In the genomic region with DNA sequence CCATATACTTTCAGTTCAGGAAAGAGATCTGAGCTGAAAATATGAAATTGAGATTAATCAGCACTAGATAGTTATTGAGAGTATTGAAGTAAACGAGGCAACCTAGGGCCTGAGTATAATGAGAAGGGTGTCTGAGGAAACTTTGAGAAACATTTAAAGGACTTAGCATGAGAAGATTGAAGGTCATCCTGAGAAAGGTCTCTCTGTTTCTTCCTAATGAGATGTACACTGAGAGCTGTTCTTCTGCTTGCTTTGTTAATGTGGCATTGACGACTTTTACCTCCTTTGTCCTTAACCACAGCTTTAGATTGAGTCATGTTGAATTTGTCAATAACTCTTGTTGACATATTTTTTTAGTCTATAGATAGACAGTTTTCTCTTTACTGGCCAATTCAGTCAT, we compare ENCODE assay signal across 26 cellular contexts.
A peak's percentile ranks its signal among the peaks of the same experiment; 100 is the strongest.
DNase-seq lines count a peak whose midpoint lies in the region; ATAC-seq, FAIRE-seq and TF ChIP-seq lines count a peak whose summit lies in the region.
"Had no signal": no experiment of that assay in that cellular context is flagged by ENCODE, and none has a peak within 500 bp of the region (broad histone marks: within the 10 kb centered on the region; RNA-seq: fewer than 3 reads in every experiment).

No MANE protein-coding gene starts in this region.

- 0 out of 2 replicates have a peak overlapping the region, but pooled peaks have one; percentile 29 for H3K27ac ChIP-seq in Panc1 (ENCODE audit: low read length)
- H3K27ac ChIP-seq: BLaER1 had no signal

- no peaks in the 10 kb centered on the region for H3K27me3 ChIP-seq in Panc1 (ENCODE audit: control insufficient read depth, insufficient read depth, low read length)
- H3K27me3 ChIP-seq in bronchial epithelial cell (ENCODE audit: control insufficient read depth, insufficient read depth, low read length) = peaks cover 3% of the 10 kb centered on the region
- H3K27me3 ChIP-seq: BE2C, BLaER1 had no signal

- no peaks in the 10 kb centered on the region for H3K4me1 ChIP-seq in Panc1 (ENCODE audit: control insufficient read depth, insufficient read depth, low read length)
- H3K4me1 ChIP-seq: BE2C, BLaER1 had no signal

- H3K36me3 ChIP-seq in Panc1 (ENCODE audit: control insufficient read depth, insufficient read depth, low read length) (no peaks in the 10 kb centered on the region), bronchial epithelial cell (ENCODE audit: control insufficient read depth, insufficient read depth, low read length) (no peaks in the 10 kb centered on the region)
- H3K36me3 ChIP-seq: BE2C, BLaER1 had no signal

- DNase-seq in DMS53 treated with DMSO at 0.1 percent for 48 hours (lab: John Stamatoyannopoulos, UW; ENCODE audit: unreplicated experiment) (peak; percentile 1), Panc1 (ENCODE audit: low read depth, low spot score) (no peak), bronchial epithelial cell (ENCODE audit: low read depth) (peak; percentile 4), kidney glomerular epithelial cell (lab: John Stamatoyannopoulos, UW) (no peak), GM13976 (ENCODE audit: low spot score) (no peak)
- DNase-seq in activated CD4-positive, alpha-beta T cell treated with anti-CD3 and anti-CD28 coated beads for 36 hours = no peak
- DNase-seq: 8988T; ACHN; BE2C; C1 segment of cervical spinal cord; CD4-positive, alpha-beta memory T cell; CD4-positive, CD25-positive, alpha-beta regulatory T cell; CD8-positive, alpha-beta memory T cell; COR-L47; DMS 273 treated with DMSO at 0.1 percent for 48 hours; DMS153; DMS79; DND-41; EL; GDM1 had no signal

- H3K4me1 Mint-ChIP-seq in activated CD4-positive, alpha-beta T cell treated with anti-CD3 and anti-CD28 coated beads for 36 hours = no peaks in the 10 kb centered on the region
- H3K4me1 Mint-ChIP-seq: CD14-positive monocyte; CD4-positive, alpha-beta memory T cell; CD4-positive, CD25-positive, alpha-beta regulatory T cell; CD8-positive, alpha-beta memory T cell had no signal

- CTCF ChIA-PET in Panc1 (lab: Charles Lee) = no interaction called here
- CTCF ChIA-PET in activated CD4-positive, alpha-beta T cell treated with anti-CD3 and anti-CD28 coated beads for 36 hours (lab: Charles Lee) = interaction anchor here (2.0 kb wide), 1 partner anchor 22 kb away, joined by 6 read pairs; no protein-coding TSS in a partner anchor

- no peak for FAIRE-seq in bronchial epithelial cell (lab: Jason Lieb, UNC)
- FAIRE-seq: A204.1, GM12878, GM12892 had no signal

- in situ Hi-C loops in Panc1 (cut with HindIII; ENCODE audit: low pct_unique_long_range_greater_than_20kb, low sequenced_read_pairs) (no loop called here), GM13976 (cut with MboI; ENCODE audit: low sequenced_read_pairs, unreplicated experiment) (no loop called here)

- H3K27me3 Mint-ChIP-seq in activated CD4-positive, alpha-beta T cell treated with anti-CD3 and anti-CD28 coated beads for 36 hours = peaks cover 2% of the 10 kb centered on the region

- H3K36me3 Mint-ChIP-seq in activated CD4-positive, alpha-beta T cell treated with anti-CD3 and anti-CD28 coated beads for 36 hours (ENCODE audit: low read depth) = no peaks in the 10 kb centered on the region
- H3K36me3 Mint-ChIP-seq: CD14-positive monocyte; CD4-positive, alpha-beta memory T cell; CD4-positive, CD25-positive, alpha-beta regulatory T cell; CD8-positive, alpha-beta memory T cell had no signal

- no peak overlapping the region for H3K4me3 Mint-ChIP-seq in activated CD4-positive, alpha-beta T cell treated with anti-CD3 and anti-CD28 coated beads for 36 hours
- H3K4me3 Mint-ChIP-seq: CD14-positive monocyte; CD4-positive, alpha-beta memory T cell; CD8-positive, alpha-beta memory T cell had no signal

- H3K4me3 ChIP-seq in Panc1 (ENCODE audit: low read depth in 2 of 2, low read length in 2 of 2) (no peak overlapping the region), bronchial epithelial cell (ENCODE audit: low read depth, low read length) (no peak overlapping the region)
- H3K4me3 ChIP-seq: BLaER1, GM12878 had no signal

- TF ChIP-seq CTCF in Panc1 (IDR thresholded peaks at IDR 0.05) = no peak
- TF ChIP-seq CTCF in bronchial epithelial cell (IDR thresholded peaks at IDR 0.05; ENCODE audit: insufficient read depth, low read length, severe bottlenecking) = no peak
- TF ChIP-seq CTCF in GM13976 (IDR thresholded peaks at IDR 0.05; ENCODE audit: borderline replicate concordance, control extremely low read depth, extremely low read depth, insufficient read depth, missing control alignments) = no peak

- no peak overlapping the region for H3K27ac Mint-ChIP-seq in activated CD4-positive, alpha-beta T cell treated with anti-CD3 and anti-CD28 coated beads for 36 hours
- H3K27ac Mint-ChIP-seq: CD14-positive monocyte; CD4-positive, alpha-beta memory T cell; CD4-positive, CD25-positive, alpha-beta regulatory T cell; CD8-positive, alpha-beta memory T cell had no signal

- H3K9me3 ChIP-seq in Panc1 (ENCODE audit: control insufficient read depth, insufficient read depth, low read depth, low read length) = no peaks in the 10 kb centered on the region
- H3K9me3 ChIP-seq: BE2C, BLaER1 had no signal

- intact Hi-C loops in Panc1 (cut with micrococcal nuclease; ENCODE audit: unreplicated experiment) = no loop called here
- intact Hi-C loops in activated CD4-positive, alpha-beta T cell treated with anti-CD3 and anti-CD28 coated beads for 36 hours (cut with DNase I, micrococcal nuclease) = no loop called here

- BruUV-seq in Panc1 (replicated peaks; lab: Mats Ljungman, UMichigan) = no TSS peak

- ATAC-seq in Panc1 (no peak), GM18868 (IDR thresholded peaks at IDR 0.05; ENCODE audit: unreplicated experiment) (no peak)
- no peak for ATAC-seq in activated CD4-positive, alpha-beta T cell treated with anti-CD3 and anti-CD28 coated beads for 36 hours
- ATAC-seq: GM12878 had no signal

- POLR2A ChIA-PET in Panc1 (lab: Charles Lee) = no interaction called here
- POLR2A ChIA-PET in activated CD4-positive, alpha-beta T cell treated with anti-CD3 and anti-CD28 coated beads for 36 hours (lab: Charles Lee) = no interaction called here

- no peaks in the 10 kb centered on the region for H3K9me3 Mint-ChIP-seq in activated CD4-positive, alpha-beta T cell treated with anti-CD3 and anti-CD28 coated beads for 36 hours (ENCODE audit: low read depth)
- H3K9me3 Mint-ChIP-seq: CD8-positive, alpha-beta memory T cell had no signal

Comparison
In these comparisons a context has a peak if more than half of its experiments do, and no peak if none do; other contexts are left out.
1. DNase-seq: peak in DMS53 treated with DMSO at 0.1 percent for 48 hours (single experiment) and bronchial epithelial cell (single experiment); none in Panc1 (single experiment), kidney glomerular epithelial cell (single experiment), GM13976 (single experiment) and activated CD4-positive, alpha-beta T cell treated with anti-CD3 and anti-CD28 coated beads for 36 hours (single experiment).